ENCODE assay signal across 8 cellular contexts in genomic region chr12:31749024-31749704, GRCh38. TPM values are rescaled to one million over a fixed set of nuclear protein-coding genes. Genes with fewer than 3 reads are reported as not detected.
DNase-seq lines count a peak whose midpoint lies in the region; FAIRE-seq and TF ChIP-seq lines count a peak whose summit lies in the region.

No MANE protein-coding gene starts in this region.

- TF ChIP-seq CTCF in HFFc6 (IDR thresholded peaks at IDR 0.05) (no peak), astrocyte (IDR thresholded peaks at IDR 0.05; ENCODE audit: insufficient read depth, low read depth, low read length) (no peak)

- H3K27me3 ChIP-seq in MG63 (no peaks in the 10 kb centered on the region), SJCRH30 (no peaks in the 10 kb centered on the region), astrocyte (ENCODE audit: insufficient read depth, low read length) (no peaks in the 10 kb centered on the region)

- H3K4me2 ChIP-seq in astrocyte (ENCODE audit: low read length): peak overlapping the region; percentile 31

- FAIRE-seq in GM12892 (lab: Jason Lieb, UNC): peak; percentile 93
- peak; percentile 83 for FAIRE-seq in astrocyte (lab: Jason Lieb, UNC)

- peaks cover 17% of the 10 kb centered on the region for H3K9me3 ChIP-seq in MG63
- peaks cover 4% of the 10 kb centered on the region; the same call in 1 of the 2 replicates for H3K9me3 ChIP-seq in SJCRH30 (replicated peaks)
- no peaks in the 10 kb centered on the region for H3K9me3 ChIP-seq in astrocyte (ENCODE audit: insufficient read depth, low read depth, low read length)

- peak overlapping the region; percentile 41; the same call in 1 of the 2 replicates for H3K4me3 Mint-ChIP-seq in HFFc6
- no peak overlapping the region for H3K4me3 Mint-ChIP-seq in astrocyte (ENCODE audit: unreplicated experiment)

- no peaks in the 10 kb centered on the region for H3K79me2 ChIP-seq in astrocyte (ENCODE audit: insufficient read depth, low read length)

- DNase-seq in GM12892 (ENCODE audit: insufficient read length) (peak; percentile 52), HFFc6 (peak; percentile 95), MG63 (peak; percentile 83), SJCRH30 (peak; percentile 46 to 68), astrocyte (ENCODE audit: low read depth) (peak; percentile 99), kidney glomerular epithelial cell (lab: John Stamatoyannopoulos, UW) (peak; percentile 98)
- peak; percentile 48 for DNase-seq in stimulated activated CD8-positive, alpha-beta memory T cell treated with anti-CD3 and anti-CD28 coated beads, Interleukin-12 subunit alpha, Interleukin-12 subunit beta, amount 100 ng/mL, for 4 hours (ENCODE audit: low read depth)
- no peak for DNase-seq in effector CD8-positive, alpha-beta T cell (lab: John Stamatoyannopoulos, UW)

- H3K36me3 ChIP-seq in MG63 (no peaks in the 10 kb centered on the region), SJCRH30 (no peaks in the 10 kb centered on the region), astrocyte (ENCODE audit: insufficient read depth, low read length) (no peaks in the 10 kb centered on the region)

- H3K4me3 ChIP-seq in MG63 (no peak overlapping the region), SJCRH30 (no peak overlapping the region), astrocyte (ENCODE audit: insufficient read depth, low read depth, low read length) (no peak overlapping the region)

- peak overlapping the region; percentile 28 for H3K9ac ChIP-seq in astrocyte (ENCODE audit: low read length)

- peak overlapping the region; percentile 18 for H2AFZ ChIP-seq in astrocyte (ENCODE audit: low read depth, low read length)

- H3K36me3 Mint-ChIP-seq in HFFc6 (ENCODE audit: low read depth) (no peaks in the 10 kb centered on the region), astrocyte (ENCODE audit: low read depth, unreplicated experiment) (peaks cover 1% of the 10 kb centered on the region)

- peaks cover 2% of the 10 kb centered on the region for H3K27me3 Mint-ChIP-seq in HFFc6 (ENCODE audit: insufficient read depth)
- no peaks in the 10 kb centered on the region for H3K27me3 Mint-ChIP-seq in astrocyte (ENCODE audit: low read depth, unreplicated experiment)

- peak overlapping the region; percentile 86 for H3K27ac Mint-ChIP-seq in HFFc6
- peak overlapping the region; percentile 87 for H3K27ac Mint-ChIP-seq in astrocyte (ENCODE audit: unreplicated experiment)

- H3K27ac ChIP-seq in SJCRH30 (peak overlapping the region; percentile 39), astrocyte (ENCODE audit: low read depth, low read length) (peak overlapping the region; percentile 80)

- H3K4me1 ChIP-seq in SJCRH30: peaks cover 16% of the 10 kb centered on the region
- H3K4me1 ChIP-seq in astrocyte (ENCODE audit: insufficient read depth, low read length): peaks cover 15% of the 10 kb centered on the region

- H3K4me1 Mint-ChIP-seq in HFFc6 (ENCODE audit: low read depth) (peaks cover 42% of the 10 kb centered on the region), astrocyte (ENCODE audit: low read depth, unreplicated experiment) (peaks cover 16% of the 10 kb centered on the region)

- peaks cover 9% of the 10 kb centered on the region for H3K9me3 Mint-ChIP-seq in HFFc6
- peaks cover 5% of the 10 kb centered on the region for H3K9me3 Mint-ChIP-seq in astrocyte (ENCODE audit: unreplicated experiment)

- peak; percentile 79 for TF ChIP-seq POLR2A in GM12892 (IDR thresholded peaks at IDR 0.05; ENCODE audit: low read depth, low read length)

- no peaks in the 10 kb centered on the region for H4K20me1 ChIP-seq in astrocyte (ENCODE audit: insufficient read depth, low read length)

RNA-seq across cellular contexts. Expression of gene AMN1, which starts 20.3 kb away (rescaled TPM):
- 7.8 TPM for polyA plus RNA-seq in GM12892 (2012; ENCODE audit: missing spikeins)
- total RNA-seq in HFFc6 (2021; fragmentation: NEBNext Ultra II Directional; extraction: Animal tissue kit (Norgen Biotek cat#: 25700)): 1 to 10 TPM; 3.4 to 5.3 (median 4.7) TPM
- total RNA-seq in MG63 (2014; rRNA removed; shearing (Covaris generic); ENCODE audit: low replicate concordance): 15.6 and 23.6 TPM in 2 replicates
- total RNA-seq in SJCRH30 (2014; rRNA removed; shearing (Covaris generic)): 5.9 and 7.5 TPM in 2 replicates
- 3.6 and 3.9 TPM in 2 replicates for total RNA-seq in astrocyte
